22 cellular contexts compared by ENCODE assay signal in genomic region chr10:27372095-27372494, GRCh38.
"Had no signal": no experiment of that assay in that cellular context is flagged by ENCODE, and none has a peak within 500 bp of the region (broad histone marks: within the 10 kb centered on the region; RNA-seq: fewer than 3 reads in every experiment).

No MANE protein-coding gene starts in this region.

- H3K27me3 ChIP-seq: ascending aorta, left lung, tibial nerve had no signal

- H3K4me3 ChIP-seq: ascending aorta, gastroesophageal sphincter, heart left ventricle, left lung, tibial nerve had no signal

- H3K27ac Mint-ChIP-seq: effector memory CD8-positive, alpha-beta T cell; stimulated activated naive CD8-positive, alpha-beta T cell treated with anti-CD3 and anti-CD28 coated beads, Interleukin-15, Interleukin-2, amounts not matched to agents 100 ng/mL and 50 ng/mL, for 24 hours had no signal

- H3K27ac ChIP-seq: ascending aorta, epithelial cell of prostate, gastroesophageal sphincter, heart left ventricle, left lung, tibial nerve, VCaP had no signal

- H3K9me3 Mint-ChIP-seq: effector memory CD8-positive, alpha-beta T cell; stimulated activated naive CD8-positive, alpha-beta T cell treated with anti-CD3 and anti-CD28 coated beads, Interleukin-15, Interleukin-2, amounts not matched to agents 100 ng/mL and 50 ng/mL, for 24 hours had no signal

- ATAC-seq: effector memory CD8-positive, alpha-beta T cell; gastroesophageal sphincter; heart left ventricle; left lung had no signal

- H3K36me3 ChIP-seq: ascending aorta, gastroesophageal sphincter, heart left ventricle, left lung, tibial nerve had no signal

- H3K4me3 Mint-ChIP-seq: effector memory CD8-positive, alpha-beta T cell; stimulated activated naive CD8-positive, alpha-beta T cell treated with anti-CD3 and anti-CD28 coated beads, Interleukin-15, Interleukin-2, amounts not matched to agents 100 ng/mL and 50 ng/mL, for 24 hours had no signal

- H3K27me3 Mint-ChIP-seq: stimulated activated naive CD8-positive, alpha-beta T cell treated with anti-CD3 and anti-CD28 coated beads, Interleukin-15, Interleukin-2, amounts not matched to agents 100 ng/mL and 50 ng/mL, for 24 hours had no signal

- H3K4me1 ChIP-seq: ascending aorta, gastroesophageal sphincter, heart left ventricle, left lung, tibial nerve had no signal

- DNase-seq: activated CD4-positive, alpha-beta T cell treated with anti-CD3 and anti-CD28 coated beads for 1 hour; activated CD8-positive, alpha-beta memory T cell treated with anti-CD3 and anti-CD28 coated beads for 24 hours; activated CD8-positive, alpha-beta memory T cell treated with anti-CD3 and anti-CD28 coated beads, Interleukin-2, amount 50 U/mL, for 48 hours; activated effector memory CD4-positive, alpha-beta T cell treated with Interleukin-2 at 50 U/mL for 16 hours; activated naive CD4-positive, alpha-beta T cell treated with anti-CD3 and anti-CD28 coated beads, Interleukin-2, amount 50 U/mL, for 16 hours; activated T-cell treated with anti-CD3 and anti-CD28 coated beads, Interleukin-2, amount 50 U/mL, for 48 hours; dermis blood vessel endothelial cell; effector memory CD8-positive, alpha-beta T cell; heart left ventricle; left lung; mammary epithelial cell; occipital lobe; small intestine; stimulated activated CD4-positive, alpha-beta T cell treated with anti-CD3 and anti-CD28 coated beads, Interleukin-15, amount 100 ng/mL, for 24 hours; stimulated activated CD4-positive, alpha-beta T cell treated with anti-CD3 and anti-CD28 coated beads, Interleukin-2, amount 100 ng/mL, for 48 hours; T-helper 2 cell had no signal

- H3K9me3 ChIP-seq: ascending aorta, gastroesophageal sphincter, heart left ventricle, left lung, tibial nerve had no signal
